ENCODE assay signal across 1 cellular context in genomic region chr7:88429382-88429781, GRCh38.
TF ChIP-seq lines count a peak whose summit lies in the region.

No MANE protein-coding gene starts in this region.

TF ChIP-seq in WTC11, 78 proteins besides CTCF, POLR2A, EP300 and RAD21 (continued from another document):
- TF ChIP-seq ARID4B (CRISPR knock-in tag; IDR thresholded peaks at IDR 0.05; ENCODE audit: borderline replicate concordance) (no peak), KAT7 (CRISPR knock-in tag; IDR thresholded peaks at IDR 0.05; ENCODE audit: borderline replicate concordance) (no peak), IRF2 (CRISPR knock-in tag; IDR thresholded peaks at IDR 0.05; ENCODE audit: borderline replicate concordance, low read depth) (no peak)
